Comparison of ENCODE assay signal across 22 cellular contexts in genomic region chr9:26604076-26604662, GRCh38.
"Had no signal": no experiment of that assay in that cellular context is flagged by ENCODE, and none has a peak within 500 bp of the region (broad histone marks: within the 10 kb centered on the region; RNA-seq: fewer than 3 reads in every experiment).

No MANE protein-coding gene starts in this region.

- H3K9me3 Mint-ChIP-seq: memory B cell had no signal

- H3K27ac Mint-ChIP-seq: activated naive CD4-positive, alpha-beta T cell treated with anti-CD3 and anti-CD28 coated beads, Interleukin-2, amount 10 ng/mL, durations not matched to agents 7 days and 5 days; activated T-cell treated with anti-CD3 and anti-CD28 coated beads, Interleukin-2, amount 50 U/mL, for 72 hours; memory B cell; natural killer cell treated with Interleukin-12 subunit alpha and Interleukin-12 subunit beta and Interleukin-15 and Interleukin-18, amount 100 ng/mL, for 72 hours; stimulated activated effector memory CD8-positive, alpha-beta T cell treated with anti-CD3 and anti-CD28 coated beads, Interleukin-12 subunit alpha, Interleukin-12 subunit beta, amount 100 ng/mL, for 72 hours; stimulated activated naive CD8-positive, alpha-beta T cell treated with anti-CD3 and anti-CD28 coated beads, Interleukin-15, amount 100 ng/mL, for 72 hours had no signal

- H3K4me3 ChIP-seq: colonic mucosa, gastroesophageal sphincter, tibial artery had no signal

- H3K27ac ChIP-seq: colonic mucosa, epithelial cell of prostate, gastroesophageal sphincter, tibial artery had no signal

- H3K9me3 ChIP-seq: colonic mucosa, gastroesophageal sphincter, tibial artery had no signal

- H3K4me3 Mint-ChIP-seq: activated naive CD4-positive, alpha-beta T cell treated with anti-CD3 and anti-CD28 coated beads, Interleukin-2, amount 10 ng/mL, durations not matched to agents 7 days and 5 days; activated T-cell treated with anti-CD3 and anti-CD28 coated beads, Interleukin-2, amount 50 U/mL, for 72 hours; memory B cell; natural killer cell treated with Interleukin-12 subunit alpha and Interleukin-12 subunit beta and Interleukin-15 and Interleukin-18, amount 100 ng/mL, for 72 hours; stimulated activated effector memory CD8-positive, alpha-beta T cell treated with anti-CD3 and anti-CD28 coated beads, Interleukin-12 subunit alpha, Interleukin-12 subunit beta, amount 100 ng/mL, for 72 hours; stimulated activated naive CD8-positive, alpha-beta T cell treated with anti-CD3 and anti-CD28 coated beads, Interleukin-15, amount 100 ng/mL, for 72 hours had no signal

- H3K27me3 ChIP-seq: colonic mucosa, gastroesophageal sphincter, tibial artery had no signal

- H3K36me3 Mint-ChIP-seq: activated naive CD4-positive, alpha-beta T cell treated with anti-CD3 and anti-CD28 coated beads, Interleukin-2, amount 10 ng/mL, durations not matched to agents 7 days and 5 days; memory B cell; natural killer cell treated with Interleukin-12 subunit alpha and Interleukin-12 subunit beta and Interleukin-15 and Interleukin-18, amount 100 ng/mL, for 72 hours; stimulated activated effector memory CD8-positive, alpha-beta T cell treated with anti-CD3 and anti-CD28 coated beads, Interleukin-12 subunit alpha, Interleukin-12 subunit beta, amount 100 ng/mL, for 72 hours had no signal

- DNase-seq: activated CD4-positive, alpha-beta T cell treated with anti-CD3 and anti-CD28 coated beads for 4 hours; activated CD4-positive, alpha-beta T cell treated with anti-CD3 and anti-CD28 coated beads, Interleukin-2, amount 50 U/mL, for 48 hours; activated CD4-positive, CD25-positive, alpha-beta regulatory T cell; activated effector memory CD4-positive, alpha-beta T cell treated with anti-CD3 and anti-CD28 coated beads, Interleukin-2, amount 50 U/mL, for 16 hours; activated naive CD4-positive, alpha-beta T cell treated with anti-CD3 and anti-CD28 coated beads, Interleukin-2, amount 10 ng/mL, durations not matched to agents 7 days and 5 days; activated T-cell treated with anti-CD3 and anti-CD28 coated beads, Interleukin-2, amount 50 U/mL, for 72 hours; amygdala; colonic mucosa; head of caudate nucleus; hypothalamus; left colon; nucleus accumbens; small intestine; stimulated activated CD4-positive, alpha-beta T cell treated with anti-CD3 and anti-CD28 coated beads, Interleukin-2, amount 100 ng/mL, for 24 hours; stimulated activated naive CD8-positive, alpha-beta T cell treated with anti-CD3 and anti-CD28 coated beads, Interleukin-15, amount 100 ng/mL, for 72 hours; tibial artery had no signal

- H3K4me1 Mint-ChIP-seq: activated naive CD4-positive, alpha-beta T cell treated with anti-CD3 and anti-CD28 coated beads, Interleukin-2, amount 10 ng/mL, durations not matched to agents 7 days and 5 days; memory B cell; stimulated activated effector memory CD8-positive, alpha-beta T cell treated with anti-CD3 and anti-CD28 coated beads, Interleukin-12 subunit alpha, Interleukin-12 subunit beta, amount 100 ng/mL, for 72 hours; stimulated activated naive CD8-positive, alpha-beta T cell treated with anti-CD3 and anti-CD28 coated beads, Interleukin-15, amount 100 ng/mL, for 72 hours had no signal

- H3K36me3 ChIP-seq: colonic mucosa, gastroesophageal sphincter, tibial artery had no signal

- H3K4me1 ChIP-seq: colonic mucosa, gastroesophageal sphincter, tibial artery had no signal

- H3K27me3 Mint-ChIP-seq: activated naive CD4-positive, alpha-beta T cell treated with anti-CD3 and anti-CD28 coated beads, Interleukin-2, amount 10 ng/mL, durations not matched to agents 7 days and 5 days; memory B cell; natural killer cell treated with Interleukin-12 subunit alpha and Interleukin-12 subunit beta and Interleukin-15 and Interleukin-18, amount 100 ng/mL, for 72 hours; stimulated activated naive CD8-positive, alpha-beta T cell treated with anti-CD3 and anti-CD28 coated beads, Interleukin-15, amount 100 ng/mL, for 72 hours had no signal

- ATAC-seq: activated T-cell treated with anti-CD3 and anti-CD28 coated beads, Interleukin-2, amount 50 U/mL, for 72 hours; gastroesophageal sphincter; left colon; natural killer cell treated with Interleukin-12 subunit alpha and Interleukin-12 subunit beta and Interleukin-15 and Interleukin-18, amount 100 ng/mL, for 72 hours; sciatic nerve; stimulated activated effector memory CD8-positive, alpha-beta T cell treated with anti-CD3 and anti-CD28 coated beads, Interleukin-12 subunit alpha, Interleukin-12 subunit beta, amount 100 ng/mL, for 72 hours; stimulated activated naive CD8-positive, alpha-beta T cell treated with anti-CD3 and anti-CD28 coated beads, Interleukin-15, amount 100 ng/mL, for 72 hours had no signal
